8 cellular contexts compared by ENCODE assay signal in the genomic region with DNA sequence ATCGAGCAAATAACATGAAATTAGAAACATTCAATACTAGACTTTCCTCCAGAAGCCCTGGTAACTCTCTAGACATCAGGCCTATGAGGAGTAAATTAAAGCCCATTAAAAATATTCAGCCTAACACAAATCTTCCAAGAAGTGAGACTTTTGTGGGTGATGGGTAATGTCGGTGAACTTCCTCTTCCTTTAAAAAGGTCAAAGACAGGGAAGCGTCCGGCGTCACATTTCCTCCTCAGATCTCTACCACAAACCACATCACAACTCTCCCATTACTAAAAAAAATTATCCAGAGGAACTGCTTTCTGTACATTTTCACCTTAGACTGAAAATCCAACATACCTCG. TPM values are rescaled to one million over a fixed set of nuclear protein-coding genes. Genes with fewer than 3 reads are reported as not detected.
DNase-seq lines count a peak whose midpoint lies in the region; ATAC-seq, FAIRE-seq and TF ChIP-seq lines count a peak whose summit lies in the region.

No MANE protein-coding gene starts in this region.

- peak overlapping the region; percentile 85 to 99 (median 92) for H3K27ac Mint-ChIP-seq in brain

- peaks cover 22% of the 10 kb centered on the region for H3K36me3 Mint-ChIP-seq in brain

- H3K4me1 Mint-ChIP-seq in brain: peaks cover 42% of the 10 kb centered on the region

- no peak for TF ChIP-seq CTCF in brain (conservative IDR thresholded peaks at IDR 0.05)

- peak; percentile 25 for DNase-seq in NCI-H510A treated with DMSO at 0.1 percent for 48 hours (lab: John Stamatoyannopoulos, UW)
- DNase-seq in NCI-H510A (lab: John Stamatoyannopoulos, UW): no peak
- DNase-seq in RCC 7860 (ENCODE audit: low spot score): peak; percentile 29
- DNase-seq in inferior parietal cortex (ENCODE audit: extremely low spot score): peak; percentile 73
- DNase-seq in stimulated activated CD4-positive, alpha-beta T cell treated with anti-CD3 and anti-CD28 coated beads, Interleukin-2, amount 100 ng/mL, for 4 hours (ENCODE audit: low read depth): peak; percentile 14

- FAIRE-seq in RCC 7860 (lab: Jason Lieb, UNC): peak; percentile 29

- H3K9me3 Mint-ChIP-seq in brain: peaks cover 0 to 4% (median 0%) of the 10 kb centered on the region in 5 experiments

- ATAC-seq in GM21381 (IDR thresholded peaks at IDR 0.05; ENCODE audit: unreplicated experiment) (no peak), GM21528 (IDR thresholded peaks at IDR 0.05; ENCODE audit: low FRiP score, unreplicated experiment) (no peak)

- H3K4me3 Mint-ChIP-seq in brain: peak overlapping the region; percentile 90 to 98 (median 97)

- peaks cover 7% of the 10 kb centered on the region for H3K27me3 Mint-ChIP-seq in brain

RNA-seq across cellular contexts. Expression of a gene that starts 1.4 kb away (rescaled TPM):
- polyA plus RNA-seq in brain (ENCODE audit: insufficient read depth, low read depth, low replicate concordance): 44.0 TPM
